9 cellular contexts compared by ENCODE assay signal in genomic region chr5:136036991-136037705, GRCh38. TPM values are rescaled to one million over a fixed set of nuclear protein-coding genes. Genes with fewer than 3 reads are reported as not detected.
A peak's percentile ranks its signal among the peaks of the same experiment; 100 is the strongest.
DNase-seq lines count a peak whose midpoint lies in the region; ATAC-seq and TF ChIP-seq lines count a peak whose summit lies in the region.
"Had no signal": no experiment of that assay in that cellular context is flagged by ENCODE, and none has a peak within 500 bp of the region (broad histone marks: within the 10 kb centered on the region; RNA-seq: fewer than 3 reads in every experiment).

No MANE protein-coding gene starts in this region.

- no peaks in the 10 kb centered on the region for H3K9me3 Mint-ChIP-seq in IgD-negative memory B cell

- ATAC-seq in GM19438 (IDR thresholded peaks at IDR 0.05; ENCODE audit: low read depth, unreplicated experiment) (peak; percentile 59), GM18517 (IDR thresholded peaks at IDR 0.05; ENCODE audit: unreplicated experiment) (no peak)

- peak; percentile 77 for DNase-seq in COLO829 (ENCODE audit: low spot score)
- peak; percentile 87 for DNase-seq in SK-N-MC (ENCODE audit: low read depth, low spot score)
- peak; percentile 40 to 88 for DNase-seq in dermis microvascular lymphatic vessel endothelial cell (ENCODE audit: low read depth in 2 of 2)
- peak; percentile 11 for DNase-seq in pulmonary artery endothelial cell (ENCODE audit: low read depth, low spot score)
- DNase-seq in GM20000 (ENCODE audit: low spot score), result no peak

- no peaks in the 10 kb centered on the region for H3K9me3 ChIP-seq in SK-N-MC (ENCODE audit: low read depth, low read length)

- H3K27me3 Mint-ChIP-seq in IgD-negative memory B cell, result peaks cover 7% of the 10 kb centered on the region

- H3K36me3 Mint-ChIP-seq in IgD-negative memory B cell, result peaks cover 3% of the 10 kb centered on the region

- no peak for TF ChIP-seq CTCF in GM20000 (IDR thresholded peaks at IDR 0.05; ENCODE audit: extremely low read depth, missing control alignments)

- H3K27ac Mint-ChIP-seq in IgD-negative memory B cell, result peak overlapping the region in 2 of 3 donors; percentile 4 to 54

- H3K27ac ChIP-seq in SK-N-MC, result no peak overlapping the region
- H3K27ac ChIP-seq: KMS-11 had no signal

- peak overlapping the region in 1 of 4 donors; percentile 40 for H3K4me3 Mint-ChIP-seq in IgD-negative memory B cell

- peaks cover 30 to 41% (median 33%) of the 10 kb centered on the region in 3 donors for H3K4me1 Mint-ChIP-seq in IgD-negative memory B cell

- H3K36me3 ChIP-seq in SK-N-MC (ENCODE audit: insufficient read depth, low read length), result no peaks in the 10 kb centered on the region

- H3K4me3 ChIP-seq in SK-N-MC, result peak overlapping the region; percentile 40

- H3K9ac ChIP-seq in SK-N-MC (ENCODE audit: insufficient read length), result no peak overlapping the region
- H3K9ac ChIP-seq: KMS-11 had no signal

RNA-seq across cellular contexts. Expression of gene TGFBI, which starts 8.4 kb away (rescaled TPM):
- 7.1 TPM for polyA plus RNA-seq in IgD-negative memory B cell
- total RNA-seq in dermis microvascular lymphatic vessel endothelial cell (2.4 and 10.5 TPM in 2 replicates), pulmonary artery endothelial cell (6.3 and 16.9 TPM in 2 replicates)
